ENCODE assay signal across 13 cellular contexts in the genomic region with DNA sequence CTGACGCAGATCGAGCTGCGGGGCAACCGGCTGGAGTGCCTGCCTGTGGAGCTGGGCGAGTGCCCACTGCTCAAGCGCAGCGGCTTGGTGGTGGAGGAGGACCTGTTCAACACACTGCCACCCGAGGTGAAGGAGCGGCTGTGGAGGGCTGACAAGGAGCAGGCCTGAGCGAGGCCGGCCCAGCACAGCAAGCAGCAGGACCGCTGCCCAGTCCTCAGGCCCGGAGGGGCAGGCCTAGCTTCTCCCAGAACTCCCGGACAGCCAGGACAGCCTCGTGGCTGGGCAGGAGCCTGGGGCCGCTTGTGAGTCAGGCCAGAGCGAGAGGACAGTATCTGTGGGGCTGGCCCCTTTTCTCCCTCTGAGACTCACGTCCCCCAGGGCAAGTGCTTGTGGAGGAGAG. TPM values are rescaled to one million over a fixed set of nuclear protein-coding genes. Genes with fewer than 3 reads are reported as not detected.
A peak's percentile ranks its signal among the peaks of the same experiment; 100 is the strongest.
DNase-seq lines count a peak whose midpoint lies in the region; ATAC-seq and TF ChIP-seq lines count a peak whose summit lies in the region.
"Had no signal": no experiment of that assay in that cellular context is flagged by ENCODE, and none has a peak within 500 bp of the region (broad histone marks: within the 10 kb centered on the region; RNA-seq: fewer than 3 reads in every experiment).

No MANE protein-coding gene starts in this region.

- H2BK120ac ChIP-seq in IMR-90 (ENCODE audit: low read depth, low read length), result peak overlapping the region; percentile 42; the same call in 1 of the 2 replicates

- H3K4ac ChIP-seq in IMR-90 (ENCODE audit: low read depth, low read length), result peak overlapping the region; percentile 39; the same call in 1 of the 2 replicates

- no peak for TF ChIP-seq POLR2A in IMR-90 (IDR thresholded peaks at IDR 0.05; ENCODE audit: low read depth, low read length)
- TF ChIP-seq POLR2A in right lobe of liver (IDR thresholded peaks at IDR 0.05), result no peak
- no peak for TF ChIP-seq POLR2A in suprapubic skin (IDR thresholded peaks at IDR 0.05)

- no peaks in the 10 kb centered on the region; the same call in 1 of the 2 replicates for H4K20me1 ChIP-seq in IMR-90 (ENCODE audit: insufficient read depth, low read length)

- H2AFZ ChIP-seq in IMR-90 (replicated peaks; ENCODE audit: low read length, poor library complexity), result no peak overlapping the region

- 88% methylated on average over 4 of the region's 18 CpGs; no CpG with 5 or more reads in 1 of the 2 experiments for WGBS in IMR-90 (ENCODE audit: extremely low coverage in 2 of 2, insufficient read length in 1 of 2), 2 experiments
- 37% methylated on average over 2 of the region's 18 CpGs for WGBS in right lobe of liver (ENCODE audit: insufficient coverage, low coverage, low lambda C conversion rate, missing lambda C conversion rate)
- WGBS in suprapubic skin, result 29% methylated on average over 14 of the region's 18 CpGs

- H3K36me3 ChIP-seq in IMR-90 (ENCODE audit: control insufficient read depth, insufficient read depth, low read length) (peaks cover 24% of the 10 kb centered on the region), right lobe of liver (peaks cover 0 to 28% (median 11%) of the 10 kb centered on the region in 4 donors), suprapubic skin (peaks cover 21% of the 10 kb centered on the region)

- CTCF ChIA-PET in IMR-90 (lab: Yijun Ruan, JAX), result interaction anchor here (1.1 kb wide), 1 partner anchor 52 kb away, joined by 3 read pairs; no protein-coding TSS in a partner anchor

- H2BK20ac ChIP-seq in IMR-90 (ENCODE audit: low read depth, low read length), result no peak overlapping the region

- H3K4me3 ChIP-seq in IMR-90 (ENCODE audit: insufficient read depth, low read depth, low read length) (no peak overlapping the region), dorsolateral prefrontal cortex (no peak overlapping the region), right lobe of liver (peak overlapping the region; percentile 41 to 85 (median 83)), suprapubic skin (peak overlapping the region; percentile 29)
- H3K4me3 ChIP-seq: SJCRH30 had no signal

- peaks cover 34% of the 10 kb centered on the region for H3K4me1 ChIP-seq in IMR-90 (ENCODE audit: control insufficient read depth, insufficient read depth, low read length)
- peaks cover 4 to 64% (median 28%) of the 10 kb centered on the region in 4 donors for H3K4me1 ChIP-seq in right lobe of liver
- peaks cover 92% of the 10 kb centered on the region for H3K4me1 ChIP-seq in suprapubic skin

- H3K4me2 ChIP-seq in IMR-90 (ENCODE audit: low read depth, low read length), result no peak overlapping the region

- H3K9ac ChIP-seq in IMR-90 (ENCODE audit: low read depth, low read length), result no peak overlapping the region

- H2BK5ac ChIP-seq in IMR-90 (ENCODE audit: low read depth, low read length, poor library complexity, severe bottlenecking), result peak overlapping the region; percentile 40

- no peak for ATAC-seq in IMR-90 (ENCODE audit: low read depth)
- peak in 3 of 4 donors; percentile 0 to 16 (median 6) for ATAC-seq in right lobe of liver
- ATAC-seq: CD8-positive, alpha-beta T cell had no signal

- H3K27me3 ChIP-seq in IMR-90 (ENCODE audit: control insufficient read depth, insufficient read depth, low read length) (no peaks in the 10 kb centered on the region), dorsolateral prefrontal cortex (no peaks in the 10 kb centered on the region), right lobe of liver (no peaks in the 10 kb centered on the region), suprapubic skin (no peaks in the 10 kb centered on the region)
- H3K27me3 ChIP-seq: SJCRH30 had no signal

- H3K23ac ChIP-seq in IMR-90 (ENCODE audit: low read depth, low read length), result 0 out of 2 replicates have a peak overlapping the region, but pooled peaks have one; percentile 36

- no peak overlapping the region for H3K14ac ChIP-seq in IMR-90 (replicated peaks; ENCODE audit: low read depth, low read length)

- peak overlapping the region; percentile 45 for H2AK9ac ChIP-seq in IMR-90 (replicated peaks; ENCODE audit: low read depth, low read length, poor library complexity)

- dilution Hi-C loops in IMR-90 (cut with HindIII; ENCODE audit: low sequenced_read_pairs, unreplicated experiment), result no loop called here

- no TSS peak for BruUV-seq in IMR-90 (replicated peaks; lab: Mats Ljungman, UMichigan)

- H3K9me1 ChIP-seq in IMR-90 (ENCODE audit: insufficient read depth, low read length), result peaks cover 47% of the 10 kb centered on the region

- intact Hi-C loops in IMR-90 (cut with micrococcal nuclease), result no loop called here
- intact Hi-C loops in dorsolateral prefrontal cortex (cut with DNase I), result no loop called here
- intact Hi-C loops in right lobe of liver (cut with DNase I), result loop anchor here in 1 of 2 donors (5.0 kb wide), 1 partner anchor 34 kb away; the partner anchor contains the start of genes KYAT1 and LRRC8A

- 0 out of 2 replicates have a peak overlapping the region, but pooled peaks have one; percentile 34 for H4K91ac ChIP-seq in IMR-90 (ENCODE audit: insufficient read depth, low read depth, low read length)

- no peak for TF ChIP-seq RAD21 in IMR-90 (IDR thresholded peaks at IDR 0.05; ENCODE audit: low read length)

- H3K27ac ChIP-seq in IMR-90 (ENCODE audit: insufficient read depth, low read length) (no peak overlapping the region), dorsolateral prefrontal cortex (peak overlapping the region; percentile 3 to 96 (median 87)), right lobe of liver (peak overlapping the region; percentile 86 to 98 (median 92)), suprapubic skin (peak overlapping the region; percentile 86)
- H3K27ac ChIP-seq: SJCRH30 had no signal

- in situ Hi-C loops in IMR-90 (cut with MboI; ENCODE audit: low sequenced_read_pairs), result no loop called here

- H4K5ac ChIP-seq in IMR-90 (ENCODE audit: low read depth, low read length), result no peak overlapping the region

- no peak for TF ChIP-seq EP300 in suprapubic skin (IDR thresholded peaks at IDR 0.05)

- no peak for DNase-seq in IMR-90
- DNase-seq in dorsolateral prefrontal cortex, result peak in 1 of 10 donors; percentile 70
- peak in 2 of 3 donors; percentile 55 to 68 for DNase-seq in right lobe of liver
- DNase-seq in suprapubic skin (ENCODE audit: low spot score in 2 of 2), result no peak
- no peak for DNase-seq in NCI-H128 (lab: John Stamatoyannopoulos, UW; ENCODE audit: unreplicated experiment)
- no peak for DNase-seq in cortex of kidney (lab: John Stamatoyannopoulos, UW)
- DNase-seq in T-helper 2 cell, result no peak
- no peak for DNase-seq in DMS53 (lab: John Stamatoyannopoulos, UW)
- DNase-seq: activated CD4-positive, alpha-beta T cell treated with anti-CD3 and anti-CD28 coated beads, Interleukin-2, amount 50 U/mL, for 1 hour; activated naive CD8-positive, alpha-beta T cell treated with anti-CD3 and anti-CD28 coated beads, Interleukin-2, amount 10 ng/mL, durations not matched to agents 7 days and 5 days; CD8-positive, alpha-beta T cell; SJCRH30 had no signal

- POLR2A ChIA-PET in IMR-90 (lab: Charles Lee; ENCODE audit: unreplicated experiment), result no interaction called here

- H3K18ac ChIP-seq in IMR-90 (ENCODE audit: low read depth, low read length), result no peak overlapping the region

- no peak overlapping the region; the same call in 1 of the 2 replicates for H2AK5ac ChIP-seq in IMR-90 (ENCODE audit: low read depth, low read length)

- peak overlapping the region in 1 of 2 experiments; percentile 55; a peak in 1 of 4 replicates for H4K8ac ChIP-seq in IMR-90 (ENCODE audit: low read depth in 2 of 2, low read length in 2 of 2)

- no peak overlapping the region for H3K56ac ChIP-seq in IMR-90 (ENCODE audit: extremely low read depth, insufficient read depth, low read length)

- peaks cover 34 to 82% of the 10 kb centered on the region in 2 experiments; a peak in 3 of 4 replicates for H3K79me1 ChIP-seq in IMR-90 (ENCODE audit: low read depth in 1 of 2, low read length in 2 of 2)

- H2BK15ac ChIP-seq in IMR-90 (ENCODE audit: low read depth, low read length), result no peak overlapping the region

- TF ChIP-seq CTCF in IMR-90 (conservative IDR thresholded peaks at IDR 0.05; ENCODE audit: low read depth, low read length) (no peak), dorsolateral prefrontal cortex (IDR thresholded peaks at IDR 0.05 in 54 of 56, conservative IDR thresholded peaks at IDR 0.05 in 2 of 56; ENCODE audit: low read depth in 1 of 56, partially characterized antibody in 56 of 56) (no peak), right lobe of liver (IDR thresholded peaks at IDR 0.05) (no peak), suprapubic skin (IDR thresholded peaks at IDR 0.05) (no peak)

- H3K9me3 ChIP-seq in IMR-90 (ENCODE audit: control insufficient read depth, insufficient read depth, low read length), result no peaks in the 10 kb centered on the region
- no peaks in the 10 kb centered on the region for H3K9me3 ChIP-seq in right lobe of liver
- H3K9me3 ChIP-seq in suprapubic skin, result no peaks in the 10 kb centered on the region
- H3K9me3 ChIP-seq: SJCRH30 had no signal

RNA-seq across cellular contexts. Expression of gene PHYHD1, which starts 4.6 kb away (rescaled TPM):
- total RNA-seq in IMR-90 (2012; rRNA removed), result 2.2 and 3.3 TPM in 2 replicates
- polyA plus RNA-seq in IMR-90 (2012; rRNA removed), result 8.4 and 10.0 TPM in 2 replicates
- 4.2 and 8.4 TPM in 2 replicates for polyA plus RNA-seq in IMR-90 (2012; cell fraction: cytosol; rRNA removed)
- polyA plus RNA-seq in IMR-90 (2012; cell fraction: nucleus; rRNA removed; ENCODE audit: low replicate concordance), result 18.1 and 18.9 TPM in 2 replicates
- total RNA-seq in dorsolateral prefrontal cortex, result 100 to 1,000 TPM in 1 of 120 experiments, 10 to 100 TPM in 118, 1 to 10 TPM in 1; 8.8 to 113 (median 34.2) TPM
- 10 to 100 TPM; 14.0 to 69.7 (median 38.2) TPM for total RNA-seq in right lobe of liver
- 10 to 100 TPM; 39.1 to 73.5 (median 49.5) TPM for total RNA-seq in suprapubic skin
- polyA plus RNA-seq: neural cell had no signal

RNA-seq across cellular contexts. Expression of gene DOLK, which starts 31.2 kb away (rescaled TPM):
- total RNA-seq in IMR-90 (2012; rRNA removed), result 26.4 and 30.8 TPM in 2 replicates
- polyA plus RNA-seq in IMR-90 (2012; rRNA removed), result 23.2 and 25.4 TPM in 2 replicates
- 17.5 and 30.4 TPM in 2 replicates for polyA plus RNA-seq in IMR-90 (2012; cell fraction: cytosol; rRNA removed)
- 9.8 and 10.4 TPM in 2 replicates for polyA plus RNA-seq in IMR-90 (2012; cell fraction: nucleus; rRNA removed; ENCODE audit: low replicate concordance)
- total RNA-seq in dorsolateral prefrontal cortex, result 10 to 100 TPM in 23 of 120 experiments, 1 to 10 TPM in 97; 3.6 to 13.2 (median 8.4) TPM
- total RNA-seq in right lobe of liver, result 10 to 100 TPM in 2 of 6 experiments, 1 to 10 TPM in 4; 6.6 to 17.3 (median 8.4) TPM
- total RNA-seq in suprapubic skin, result 10 to 100 TPM in 3 of 4 donors, 1 to 10 TPM in 1; 5.2 to 12.7 (median 10.8) TPM

RNA-seq across cellular contexts. Expression of gene NUP188, which starts 31.3 kb away (rescaled TPM):
- total RNA-seq in IMR-90 (2012; rRNA removed), result 52.5 and 59.1 TPM in 2 replicates
- polyA plus RNA-seq in IMR-90 (2012; rRNA removed), result 53.0 and 57.0 TPM in 2 replicates
- polyA plus RNA-seq in IMR-90 (2012; cell fraction: cytosol; rRNA removed), result 30.5 and 31.3 TPM in 2 replicates
- polyA plus RNA-seq in IMR-90 (2012; cell fraction: nucleus; rRNA removed; ENCODE audit: low replicate concordance), result 48.5 and 87.0 TPM in 2 replicates
- total RNA-seq in dorsolateral prefrontal cortex, result 10 to 100 TPM; 23.7 to 70.4 (median 41.1) TPM
- total RNA-seq in right lobe of liver, result 10 to 100 TPM; 10.5 to 18.7 (median 15.6) TPM
- total RNA-seq in suprapubic skin, result 100 to 1,000 TPM in 1 of 4 donors, 10 to 100 TPM in 3; 53.6 to 104 (median 60.6) TPM

RNA-seq across cellular contexts. Expression of gene LRRC8A, which starts 34.3 kb away (rescaled TPM):
- 42.8 and 45.8 TPM in 2 replicates for total RNA-seq in IMR-90 (2012; rRNA removed)
- 60.9 and 71.7 TPM in 2 replicates for polyA plus RNA-seq in IMR-90 (2012; rRNA removed)
- polyA plus RNA-seq in IMR-90 (2012; cell fraction: cytosol; rRNA removed), result 41.2 and 75.7 TPM in 2 replicates
- 27.5 and 49.9 TPM in 2 replicates for polyA plus RNA-seq in IMR-90 (2012; cell fraction: nucleus; rRNA removed; ENCODE audit: low replicate concordance)
- 100 to 1,000 TPM in 48 of 120 experiments, 10 to 100 TPM in 72; 63.8 to 213 (median 95.1) TPM for total RNA-seq in dorsolateral prefrontal cortex
- total RNA-seq in right lobe of liver, result 10 to 100 TPM in 5 of 6 experiments, 1 to 10 TPM in 1; 8.6 to 46.1 (median 22.1) TPM
- 100 to 1,000 TPM in 3 of 4 donors, 10 to 100 TPM in 1; 77.3 to 127 (median 108) TPM for total RNA-seq in suprapubic skin

RNA-seq across cellular contexts. Expression of gene KYAT1, which starts 34.5 kb away (rescaled TPM):
- 5.8 and 6.8 TPM in 2 replicates for total RNA-seq in IMR-90 (2012; rRNA removed)
- polyA plus RNA-seq in IMR-90 (2012; rRNA removed), result 8.8 and 9.5 TPM in 2 replicates
- 6.3 and 7.8 TPM in 2 replicates for polyA plus RNA-seq in IMR-90 (2012; cell fraction: cytosol; rRNA removed)
- 23.1 and 33.9 TPM in 2 replicates for polyA plus RNA-seq in IMR-90 (2012; cell fraction: nucleus; rRNA removed; ENCODE audit: low replicate concordance)
- 10 to 100 TPM; 22.3 to 55.0 (median 36.5) TPM for total RNA-seq in dorsolateral prefrontal cortex
- 10 to 100 TPM in 4 of 6 experiments, 1 to 10 TPM in 2; 7.2 to 12.7 (median 10.4) TPM for total RNA-seq in right lobe of liver
- 10 to 100 TPM; 10.6 to 17.1 (median 14.6) TPM for total RNA-seq in suprapubic skin

Comparison
In these comparisons a context has a peak if more than half of its experiments do, and no peak if none do; other contexts are left out.
1. DNase-seq: peak in right lobe of liver (2 of 3); none in IMR-90 (single experiment), suprapubic skin (0 of 2), NCI-H128 (single experiment), cortex of kidney (single experiment), T-helper 2 cell (0 of 5) and DMS53 (single experiment).
2. H3K4me3 ChIP-seq: peak in right lobe of liver (3 of 3) and suprapubic skin (single experiment); none in IMR-90 (single experiment) and dorsolateral prefrontal cortex (0 of 59).